1 cellular context compared by ENCODE assay signal in genomic region chr12:78007173-78007572, GRCh38.
TF ChIP-seq lines count a peak whose summit lies in the region.

No MANE protein-coding gene starts in this region.

TF ChIP-seq in SK-N-SH treated with all-trans-retinoic acid at 6 μM for 48 hours, 23 proteins besides CTCF, POLR2A, EP300 and RAD21 (continued from another document):
- TF ChIP-seq POU6F1 (CRISPR knock-in tag; IDR thresholded peaks at IDR 0.05; ENCODE audit: borderline replicate concordance, low read depth) = no peak
